In genomic region chr3:197337656-197338055, GRCh38 we compare ENCODE assay signal across 1 cellular context.
TF ChIP-seq lines count a peak whose summit lies in the region.

No MANE protein-coding gene starts in this region.

TF ChIP-seq in H1, 55 proteins besides CTCF, POLR2A, EP300 and RAD21:
- TF ChIP-seq RBBP5 (IDR thresholded peaks at IDR 0.05; ENCODE audit: borderline replicate concordance, low read depth, low read length) (no peak), YY1 (IDR thresholded peaks at IDR 0.05; ENCODE audit: low read depth, low read length) (no peak), RXRA (IDR thresholded peaks at IDR 0.05; ENCODE audit: insufficient read depth, low read depth, low read length) (no peak), GTF2F1 (IDR thresholded peaks at IDR 0.05; ENCODE audit: borderline replicate concordance, low read depth, low read length) (no peak), CHD7 (IDR thresholded peaks at IDR 0.05; ENCODE audit: insufficient replicate concordance, low read length) (no peak), NRF1 (IDR thresholded peaks at IDR 0.05; ENCODE audit: low read depth, low read length) (no peak), ATF3 (IDR thresholded peaks at IDR 0.05; ENCODE audit: insufficient read depth, low read depth, low read length) (no peak), ZNF274 (IDR thresholded peaks at IDR 0.05; ENCODE audit: borderline replicate concordance, extremely low read depth, low read length) (no peak), TBP (IDR thresholded peaks at IDR 0.05; ENCODE audit: low read depth, low read length) (no peak), BCL11A (IDR thresholded peaks at IDR 0.05; ENCODE audit: low read depth in 2 of 2, low read length in 2 of 2) (no peak), BACH1 (IDR thresholded peaks at IDR 0.05; ENCODE audit: low read length) (no peak), CHD1 (IDR thresholded peaks at IDR 0.05; ENCODE audit: low read depth, low read length) (no peak)
